In genomic region chr7:6242561-6242960, GRCh38 we compare ENCODE assay signal across 14 cellular contexts.
"Had no signal": no experiment of that assay in that cellular context is flagged by ENCODE, and none has a peak within 500 bp of the region (broad histone marks: within the 10 kb centered on the region; RNA-seq: fewer than 3 reads in every experiment).

No MANE protein-coding gene starts in this region.

- FAIRE-seq: keratinocyte, small intestine had no signal

- ATAC-seq: activated CD4-positive, CD25-positive, alpha-beta regulatory T cell treated with anti-CD3 and anti-CD28 coated beads, Interleukin-2, amount 50 U/mL, for 24 hours had no signal

- H3K27me3 Mint-ChIP-seq: activated naive CD8-positive, alpha-beta T cell; activated T-cell treated with anti-CD3 and anti-CD28 coated beads, Interleukin-2, amount 50 U/mL, for 24 hours had no signal

- H3K27ac Mint-ChIP-seq: activated naive CD8-positive, alpha-beta T cell; activated T-cell treated with anti-CD3 and anti-CD28 coated beads, Interleukin-2, amount 50 U/mL, for 24 hours; brain; T-helper 2 cell treated with Interferon-gamma antibody and Interleukin-4, amounts not matched to agents 5 μg/mL and 100 μg/mL, for 36 hours had no signal

- H3K9me3 Mint-ChIP-seq: activated T-cell treated with anti-CD3 and anti-CD28 coated beads, Interleukin-2, amount 50 U/mL, for 24 hours; brain; T-helper 2 cell treated with Interferon-gamma antibody and Interleukin-4, amounts not matched to agents 5 μg/mL and 100 μg/mL, for 36 hours had no signal

- H3K36me3 Mint-ChIP-seq: activated naive CD8-positive, alpha-beta T cell; brain had no signal

- DNase-seq: activated effector memory CD4-positive, alpha-beta T cell treated with anti-CD3 and anti-CD28 coated beads, Interleukin-2, amount 50 U/mL, for 16 hours; activated T-cell treated with anti-CD3 and anti-CD28 coated beads, Interleukin-2, amount 50 U/mL, for 24 hours; amygdala; erythroblast; heart right ventricle; posterior cingulate gyrus; right cardiac atrium; small intestine; uterus had no signal

- H3K4me3 Mint-ChIP-seq: activated naive CD8-positive, alpha-beta T cell; activated T-cell treated with anti-CD3 and anti-CD28 coated beads, Interleukin-2, amount 50 U/mL, for 24 hours; brain; T-helper 2 cell treated with Interferon-gamma antibody and Interleukin-4, amounts not matched to agents 5 μg/mL and 100 μg/mL, for 36 hours had no signal
